9 cellular contexts compared by ENCODE assay signal in genomic region chr1:77948841-77949424, GRCh38. TPM values are rescaled to one million over a fixed set of nuclear protein-coding genes. Genes with fewer than 3 reads are reported as not detected.
DNase-seq lines count a peak whose midpoint lies in the region; ATAC-seq, FAIRE-seq and TF ChIP-seq lines count a peak whose summit lies in the region.
"Had no signal": no experiment of that assay in that cellular context is flagged by ENCODE, and none has a peak within 500 bp of the region (broad histone marks: within the 10 kb centered on the region; RNA-seq: fewer than 3 reads in every experiment).

No MANE protein-coding gene starts in this region.

- H3K4me1 ChIP-seq in fibroblast of lung (ENCODE audit: control insufficient read depth, extremely low read depth, insufficient read depth, low read length): no peaks in the 10 kb centered on the region
- H3K4me1 ChIP-seq in mucosa of descending colon (ENCODE audit: low read depth): no peaks in the 10 kb centered on the region

- H3K36me3 ChIP-seq in fibroblast of lung (ENCODE audit: control insufficient read depth, insufficient read depth, low read length) (peaks cover 15% of the 10 kb centered on the region), mucosa of descending colon (ENCODE audit: low read depth) (no peaks in the 10 kb centered on the region)

- no peak overlapping the region for H3K9ac ChIP-seq in fibroblast of lung (ENCODE audit: insufficient read depth, low read length)

- peaks cover 23% of the 10 kb centered on the region for H3K4me1 Mint-ChIP-seq in T-helper 2 cell treated with Interferon-gamma antibody and Interleukin-4, amounts not matched to agents 5 μg/mL and 100 μg/mL, for 36 hours (ENCODE audit: low read depth)

- H3K9me3 Mint-ChIP-seq in T-helper 2 cell treated with Interferon-gamma antibody and Interleukin-4, amounts not matched to agents 5 μg/mL and 100 μg/mL, for 36 hours: no peaks in the 10 kb centered on the region

- peaks cover 62% of the 10 kb centered on the region for H3K36me3 Mint-ChIP-seq in T-helper 2 cell treated with Interferon-gamma antibody and Interleukin-4, amounts not matched to agents 5 μg/mL and 100 μg/mL, for 36 hours (ENCODE audit: low read depth)

- H3K27ac ChIP-seq in fibroblast of lung (ENCODE audit: insufficient read depth, low read length): no peak overlapping the region
- H3K27ac ChIP-seq: SK-N-MC had no signal

- DNase-seq in Right ventricle myocardium superior (no peak), cardiac septum (ENCODE audit: low spot score) (no peak), NCI-H2227 treated with DMSO at 0.1 percent for 48 hours (lab: John Stamatoyannopoulos, UW) (peak; percentile 19), fibroblast of lung (ENCODE audit: low read depth in 2 of 2) (peak; percentile 49 to 57), urothelium cell line (ENCODE audit: low spot score) (peak; percentile 52), SHP77 treated with DMSO at 0.1 percent for 48 hours (lab: John Stamatoyannopoulos, UW) (no peak), mucosa of descending colon (no peak)
- no peak for DNase-seq in T-helper 2 cell treated with Interferon-gamma antibody and Interleukin-4, amounts not matched to agents 5 μg/mL and 100 μg/mL, for 36 hours (ENCODE audit: low spot score)

- H3K4me2 ChIP-seq in fibroblast of lung (ENCODE audit: extremely low read depth, insufficient read depth, low read length): no peak overlapping the region

- H3K4me3 ChIP-seq in fibroblast of lung (replicated peaks in 1 of 4; ENCODE audit: control extremely low read depth in 1 of 4, insufficient read depth in 1 of 4, low read depth in 3 of 4, low read length in 4 of 4) (peak overlapping the region in 1 of 4 experiments; percentile 21), mucosa of descending colon (no peak overlapping the region)
- H3K4me3 ChIP-seq: SK-N-MC had no signal

- TF ChIP-seq CTCF in fibroblast of lung (conservative IDR thresholded peaks at IDR 0.05 in 1 of 2, IDR thresholded peaks at IDR 0.05 in 1 of 2; ENCODE audit: low read depth in 1 of 2, low read length in 2 of 2) (peak; percentile 32 to 46), mucosa of descending colon (IDR thresholded peaks at IDR 0.05) (no peak)

- intact Hi-C loops in Right ventricle myocardium superior (cut with DNase I): no loop called here
- intact Hi-C loops in cardiac septum (cut with DNase I): no loop called here
- intact Hi-C loops in mucosa of descending colon (cut with DNase I, micrococcal nuclease): loop anchor here in 1 of 2 donors (10.0 kb wide), 1 partner anchor 166 kb away; no protein-coding TSS in a partner anchor

- no peak overlapping the region for H3K4me3 Mint-ChIP-seq in T-helper 2 cell treated with Interferon-gamma antibody and Interleukin-4, amounts not matched to agents 5 μg/mL and 100 μg/mL, for 36 hours

- FAIRE-seq in urothelium cell line (lab: Jason Lieb, UNC): no peak

- H3K27me3 ChIP-seq in fibroblast of lung (ENCODE audit: control insufficient read depth, insufficient read depth, low read length): no peaks in the 10 kb centered on the region

- no peak overlapping the region for H3K27ac Mint-ChIP-seq in T-helper 2 cell treated with Interferon-gamma antibody and Interleukin-4, amounts not matched to agents 5 μg/mL and 100 μg/mL, for 36 hours

- H3K9me3 ChIP-seq in fibroblast of lung (ENCODE audit: control insufficient read depth, insufficient read depth, low read depth, low read length) (no peaks in the 10 kb centered on the region), mucosa of descending colon (no peaks in the 10 kb centered on the region)

- H3K27me3 Mint-ChIP-seq in T-helper 2 cell treated with Interferon-gamma antibody and Interleukin-4, amounts not matched to agents 5 μg/mL and 100 μg/mL, for 36 hours (ENCODE audit: low read depth): no peaks in the 10 kb centered on the region

- peaks cover 20% of the 10 kb centered on the region for H3K79me2 ChIP-seq in fibroblast of lung (ENCODE audit: control insufficient read depth, insufficient read depth, low read length)

- ATAC-seq in Right ventricle myocardium superior (ENCODE audit: poor library complexity) (peak; percentile 42), mucosa of descending colon (no peak)

- H2AFZ ChIP-seq in fibroblast of lung (ENCODE audit: low read length): no peak overlapping the region

- no peaks in the 10 kb centered on the region for H4K20me1 ChIP-seq in fibroblast of lung (ENCODE audit: control insufficient read depth, extremely low read depth, insufficient read depth, low read length)

RNA-seq across cellular contexts. Expression of gene FUBP1, which starts 29.9 kb away (rescaled TPM):
- total RNA-seq in Right ventricle myocardium superior: 47.9 TPM
- 80.0 TPM for total RNA-seq in cardiac septum
- 77.3 and 99.4 TPM in 2 replicates for total RNA-seq in fibroblast of lung
- 102 TPM in 2 replicates for polyA plus RNA-seq in fibroblast of lung
- polyA plus RNA-seq in fibroblast of lung (2012): 75.3 and 81.3 TPM in 2 replicates
- 22.8 and 61.8 TPM in 2 replicates for polyA minus RNA-seq in fibroblast of lung (ENCODE audit: low replicate concordance)
- total RNA-seq in mucosa of descending colon: 100 to 1,000 TPM in 1 of 3 donors, 10 to 100 TPM in 2; 86.5 to 105 (median 97.8) TPM

RNA-seq across cellular contexts. Expression of gene DNAJB4, which starts 55.8 kb away (rescaled TPM):
- 99.0 TPM for total RNA-seq in Right ventricle myocardium superior
- 140 TPM for total RNA-seq in cardiac septum
- total RNA-seq in fibroblast of lung: 46.5 and 52.0 TPM in 2 replicates
- 45.7 and 78.7 TPM in 2 replicates for polyA plus RNA-seq in fibroblast of lung
- polyA plus RNA-seq in fibroblast of lung (2012): 41.1 and 78.6 TPM in 2 replicates
- 1.2 and 5.8 TPM in 2 replicates for polyA minus RNA-seq in fibroblast of lung (ENCODE audit: low replicate concordance)
- total RNA-seq in mucosa of descending colon: 10 to 100 TPM; 15.8 to 42.2 (median 19.4) TPM

Comparison
In these comparisons a context has a peak if more than half of its experiments do, and no peak if none do; other contexts are left out.
1. DNase-seq: peak in NCI-H2227 treated with DMSO at 0.1 percent for 48 hours (single experiment), fibroblast of lung (2 of 2) and urothelium cell line (single experiment); none in Right ventricle myocardium superior (single experiment), cardiac septum (single experiment), T-helper 2 cell treated with Interferon-gamma antibody and Interleukin-4, amounts not matched to agents 5 μg/mL and 100 μg/mL, for 36 hours (single experiment), SHP77 treated with DMSO at 0.1 percent for 48 hours (single experiment) and mucosa of descending colon (0 of 3).